Comparison of ENCODE assay signal across 8 cellular contexts in genomic region chr16:87384162-87384999, GRCh38. TPM values are rescaled to one million over a fixed set of nuclear protein-coding genes. Genes with fewer than 3 reads are reported as not detected.
DNase-seq lines count a peak whose midpoint lies in the region; ATAC-seq and TF ChIP-seq lines count a peak whose summit lies in the region.

No MANE protein-coding gene starts in this region.

- no peak overlapping the region for H3K9ac ChIP-seq in parathyroid adenoma

- no peaks in the 10 kb centered on the region for H3K27me3 ChIP-seq in parathyroid adenoma (ENCODE audit: control insufficient read depth, insufficient read depth, low read length)

- peaks cover 27% of the 10 kb centered on the region for H3K4me1 ChIP-seq in parathyroid adenoma

- intact Hi-C loops in Calu3 (cut with micrococcal nuclease; ENCODE audit: unreplicated experiment) = no loop called here
- intact Hi-C loops in activated B cell treated with CpG ODN at 0.5 μM for 24 hours (cut with micrococcal nuclease) = loop anchor here (1.0 to 10.0 kb wide), 6 partner anchors 8 to 1830 kb away; partner anchors contain the start of genes C16orf74, GSE1, IL17C and MAP1LC3B
- intact Hi-C loops in head of caudate nucleus (cut with DNase I) = loop anchor here (5.0 to 10.0 kb wide), 2 partner anchors 67 to 830 kb away; partner anchors contain the start of genes C16orf95 and MTHFSD

- H3K4me3 Mint-ChIP-seq in Calu3 (ENCODE audit: low read depth, unreplicated experiment) (peak overlapping the region; percentile 90), activated B cell treated with CpG ODN at 0.5 μM for 24 hours (peak overlapping the region; percentile 89)

- ATAC-seq in GM19397 (IDR thresholded peaks at IDR 0.05; ENCODE audit: unreplicated experiment) = peak; percentile 8
- ATAC-seq in HG03571 (IDR thresholded peaks at IDR 0.05; ENCODE audit: unreplicated experiment) = peak; percentile 16
- no peak for ATAC-seq in activated B cell treated with CpG ODN at 0.5 μM for 24 hours (ENCODE audit: low read depth)

- H3K4me2 ChIP-seq in parathyroid adenoma (ENCODE audit: low read length) = peak overlapping the region; percentile 59

- H3K27me3 Mint-ChIP-seq in Calu3 (ENCODE audit: unreplicated experiment) (no peaks in the 10 kb centered on the region), activated B cell treated with CpG ODN at 0.5 μM for 24 hours (peaks cover 2% of the 10 kb centered on the region)

- no peaks in the 10 kb centered on the region for H3K9me3 Mint-ChIP-seq in Calu3 (ENCODE audit: low read depth, unreplicated experiment)
- H3K9me3 Mint-ChIP-seq in activated B cell treated with CpG ODN at 0.5 μM for 24 hours = no peaks in the 10 kb centered on the region

- peak overlapping the region; percentile 84 for H3K27ac ChIP-seq in parathyroid adenoma

- DNase-seq in Calu3 = peak; percentile 65
- no peak for DNase-seq in activated B cell treated with CpG ODN at 0.5 μM for 24 hours
- DNase-seq in head of caudate nucleus = peak in 33 of 42 donors; percentile 25 to 82 (median 67)
- no peak for DNase-seq in cerebellum (ENCODE audit: low spot score)
- DNase-seq in stimulated activated CD4-positive, alpha-beta T cell treated with anti-CD3 and anti-CD28 coated beads, Interleukin-4, amount 100 ng/mL, for 1 hour = no peak

- BruUV-seq in Calu3 (replicated peaks; lab: Mats Ljungman, UMichigan) = TSS peak; percentile 30

- H2AFZ ChIP-seq in parathyroid adenoma = peak overlapping the region; percentile 81

- POLR2A ChIA-PET in activated B cell treated with CpG ODN at 0.5 μM for 24 hours (lab: Charles Lee) = interaction anchor here (0.7 to 3.8 kb wide), 9 partner anchors 10 to 779 kb away, joined by 3 to 48 read pairs (median 3); partner anchors contain the start of genes C16orf95 and MAP1LC3B

- CTCF ChIA-PET in Calu3 (lab: Charles Lee) = interaction anchor here (0.6 to 2.2 kb wide), 7 partner anchors 10 to 252 kb away, joined by 3 to 10 read pairs (median 4); partner anchors contain the start of gene C16orf95
- CTCF ChIA-PET in activated B cell treated with CpG ODN at 0.5 μM for 24 hours (lab: Charles Lee) = interaction anchor here (0.9 to 3.5 kb wide), 4 partner anchors 8 to 251 kb away, joined by 3 to 21 read pairs (median 8); partner anchors contain the start of genes C16orf95 and MAP1LC3B

- H3K36me3 ChIP-seq in parathyroid adenoma (ENCODE audit: control insufficient read depth, insufficient read depth, low read length) = no peaks in the 10 kb centered on the region

- TF ChIP-seq CTCF in Calu3 (IDR thresholded peaks at IDR 0.05; ENCODE audit: unreplicated experiment) (no peak), activated B cell treated with CpG ODN at 0.5 μM for 24 hours (IDR thresholded peaks at IDR 0.05) (no peak), parathyroid adenoma (IDR thresholded peaks at IDR 0.05) (no peak)

- H3K36me3 Mint-ChIP-seq in Calu3 (ENCODE audit: insufficient read depth, unreplicated experiment) (peaks cover 55% of the 10 kb centered on the region), activated B cell treated with CpG ODN at 0.5 μM for 24 hours (ENCODE audit: low read depth) (peaks cover 3% of the 10 kb centered on the region)

- H3K4me1 Mint-ChIP-seq in Calu3 (ENCODE audit: low read depth, unreplicated experiment) (peaks cover 53% of the 10 kb centered on the region), activated B cell treated with CpG ODN at 0.5 μM for 24 hours (peaks cover 64% of the 10 kb centered on the region)

- peak overlapping the region; percentile 67 for H3K4me3 ChIP-seq in parathyroid adenoma (ENCODE audit: low read depth, low read length)

- peaks cover 19% of the 10 kb centered on the region for H3K79me2 ChIP-seq in parathyroid adenoma

- H3K9me3 ChIP-seq in parathyroid adenoma (ENCODE audit: control insufficient read depth, low read length) = no peaks in the 10 kb centered on the region

- H3K27ac Mint-ChIP-seq in Calu3 (ENCODE audit: unreplicated experiment) (peak overlapping the region; percentile 100), activated B cell treated with CpG ODN at 0.5 μM for 24 hours (peak overlapping the region; percentile 96)

RNA-seq across cellular contexts. Expression of gene FBXO31, which starts 0.8 kb away (rescaled TPM):
- total RNA-seq in Calu3 (2022) (40.4 and 43.7 TPM in 2 replicates), activated B cell treated with CpG ODN at 0.5 μM for 24 hours (26.0 and 27.1 TPM in 2 replicates), cerebellum (28.9 TPM)

RNA-seq across cellular contexts. Expression of gene MAP1LC3B, which starts 7.8 kb away (rescaled TPM):
- total RNA-seq in Calu3 (2022) (70.3 and 71.5 TPM in 2 replicates), activated B cell treated with CpG ODN at 0.5 μM for 24 hours (52.9 and 53.9 TPM in 2 replicates), cerebellum (36.3 TPM)

Comparison
In these comparisons a context has a peak if more than half of its experiments do, and no peak if none do; other contexts are left out.
1. DNase-seq: peak in Calu3 (single experiment) and head of caudate nucleus (33 of 42); none in activated B cell treated with CpG ODN at 0.5 μM for 24 hours (single experiment), cerebellum (single experiment) and stimulated activated CD4-positive, alpha-beta T cell treated with anti-CD3 and anti-CD28 coated beads, Interleukin-4, amount 100 ng/mL, for 1 hour (single experiment).